12 cellular contexts compared by ENCODE assay signal in the genomic region with DNA sequence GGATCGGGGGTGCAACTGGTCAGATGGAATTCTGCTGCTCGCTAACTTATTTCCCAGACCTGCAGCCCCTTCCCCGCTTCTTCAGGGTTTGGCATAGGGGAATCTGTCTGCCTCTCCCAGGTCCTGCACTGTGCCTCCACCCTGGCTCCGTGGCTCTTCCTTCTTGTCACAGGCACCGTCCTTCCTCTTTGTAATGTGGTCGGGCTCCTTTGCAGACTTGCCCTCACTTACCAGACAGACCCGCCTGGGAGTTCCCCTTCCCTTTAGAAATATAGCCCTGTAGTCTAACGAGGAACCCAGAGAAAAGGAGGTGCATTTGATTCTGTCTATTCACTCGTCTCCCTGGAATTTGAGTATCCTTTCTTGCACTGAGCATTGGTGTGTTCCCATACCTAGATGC.
DNase-seq lines count a peak whose midpoint lies in the region; ATAC-seq and TF ChIP-seq lines count a peak whose summit lies in the region.
"Had no signal": no experiment of that assay in that cellular context is flagged by ENCODE, and none has a peak within 500 bp of the region (broad histone marks: within the 10 kb centered on the region; RNA-seq: fewer than 3 reads in every experiment).

No MANE protein-coding gene starts in this region.

- DNase-seq in heart left ventricle (peak in 3 of 5 donors; percentile 20 to 38 (median 22)), right atrium auricular region (ENCODE audit: low spot score) (no peak), SJSA1 (ENCODE audit: low read depth in 1 of 2, low spot score in 2 of 2) (no peak), globus pallidus (ENCODE audit: low spot score) (peak; percentile 38), testis (peak; percentile 21), HCEC 1CT (no peak), iPS-NIHi11 (ENCODE audit: low spot score) (no peak)
- DNase-seq: activated CD4-positive, alpha-beta T cell treated with anti-CD3 and anti-CD28 coated beads, Interleukin-2, amount 50 U/mL, for 1 hour; posterior cingulate gyrus; thyroid gland had no signal

- intact Hi-C loops in heart left ventricle (cut with DNase I) = no loop called here
- intact Hi-C loops in testis (cut with DNase I; ENCODE audit: low total_unique reads) = no loop called here

- no peak for TF ChIP-seq CTCF in heart left ventricle (IDR thresholded peaks at IDR 0.05)
- TF ChIP-seq CTCF in right atrium auricular region (IDR thresholded peaks at IDR 0.05) = no peak
- TF ChIP-seq CTCF in testis (IDR thresholded peaks at IDR 0.05) = no peak

- peak in 2 of 4 donors; percentile 33 to 56 for ATAC-seq in heart left ventricle
- no peak for ATAC-seq in GM19351 (IDR thresholded peaks at IDR 0.05; ENCODE audit: unreplicated experiment)
- ATAC-seq: HCT116 had no signal

- TF ChIP-seq POLR2A in heart left ventricle (IDR thresholded peaks at IDR 0.05) = no peak
- no peak for TF ChIP-seq POLR2A in testis (IDR thresholded peaks at IDR 0.05)

- H3K9me3 ChIP-seq in heart left ventricle = no peaks in the 10 kb centered on the region
- H3K9me3 ChIP-seq in right atrium auricular region = no peaks in the 10 kb centered on the region
- no peaks in the 10 kb centered on the region for H3K9me3 ChIP-seq in SJSA1 (replicated peaks)
- H3K9me3 ChIP-seq in testis = no peaks in the 10 kb centered on the region
- H3K9me3 ChIP-seq: thyroid gland had no signal

- H3K27me3 ChIP-seq in heart left ventricle (no peaks in the 10 kb centered on the region), right atrium auricular region (no peaks in the 10 kb centered on the region), SJSA1 (replicated peaks) (no peaks in the 10 kb centered on the region), testis (no peaks in the 10 kb centered on the region)
- H3K27me3 ChIP-seq: thyroid gland had no signal

- no peaks in the 10 kb centered on the region for H3K36me3 ChIP-seq in heart left ventricle
- H3K36me3 ChIP-seq in right atrium auricular region = no peaks in the 10 kb centered on the region
- H3K36me3 ChIP-seq in SJSA1 = no peaks in the 10 kb centered on the region
- H3K36me3 ChIP-seq in testis (ENCODE audit: low read depth, missing control alignments) = no peaks in the 10 kb centered on the region
- H3K36me3 ChIP-seq: thyroid gland had no signal

- H3K4me3 ChIP-seq in heart left ventricle = no peak overlapping the region
- H3K4me3 ChIP-seq in right atrium auricular region = no peak overlapping the region
- no peak overlapping the region for H3K4me3 ChIP-seq in SJSA1
- no peak overlapping the region for H3K4me3 ChIP-seq in testis
- H3K4me3 ChIP-seq: thyroid gland had no signal

- peaks cover 0 to 10% (median 0%) of the 10 kb centered on the region in 12 donors for H3K4me1 ChIP-seq in heart left ventricle
- peaks cover 0 to 13% of the 10 kb centered on the region in 2 donors for H3K4me1 ChIP-seq in right atrium auricular region
- H3K4me1 ChIP-seq in SJSA1 (replicated peaks) = peaks cover 23% of the 10 kb centered on the region
- no peaks in the 10 kb centered on the region for H3K4me1 ChIP-seq in testis

- H3K27ac ChIP-seq in heart left ventricle (no peak overlapping the region), right atrium auricular region (no peak overlapping the region), SJSA1 (0 out of 2 replicates have a peak overlapping the region, but pooled peaks have one; percentile 15), testis (no peak overlapping the region)

- 57 to 62% (median 60%) methylated on average over 9 of the region's 9 CpGs for WGBS in heart left ventricle, 4 donors
- 67 to 78% methylated on average over 9 of the region's 9 CpGs for WGBS in testis, 2 donors

Comparison
In these comparisons a context has a peak if more than half of its experiments do, and no peak if none do; other contexts are left out.
1. DNase-seq: peak in heart left ventricle (3 of 5), globus pallidus (single experiment) and testis (single experiment); none in right atrium auricular region (single experiment), SJSA1 (0 of 2), HCEC 1CT (single experiment) and iPS-NIHi11 (single experiment).